29 cellular contexts compared by ENCODE assay signal in genomic region chr2:178934571-178934970, GRCh38.
"Had no signal": no experiment of that assay in that cellular context is flagged by ENCODE, and none has a peak within 500 bp of the region (broad histone marks: within the 10 kb centered on the region; RNA-seq: fewer than 3 reads in every experiment).

No MANE protein-coding gene starts in this region.

- DNase-seq: natural killer cell; occipital lobe; ovary; posterior cingulate gyrus; psoas muscle; right cardiac atrium; right lobe of liver; sigmoid colon; spleen; stimulated activated CD4-positive, alpha-beta T cell treated with anti-CD3 and anti-CD28 coated beads, Interleukin-12 subunit alpha, Interleukin-12 subunit beta, amount 100 ng/mL, for 4 hours; stimulated activated CD4-positive, alpha-beta T cell treated with anti-CD3 and anti-CD28 coated beads, Interleukin-1b, Interleukin-23, amount 100 ng/mL, for 48 hours; stimulated activated CD4-positive, alpha-beta T cell treated with anti-CD3 and anti-CD28 coated beads, Interleukin-4, amount 100 ng/mL, for 1 hour; stimulated activated CD4-positive, alpha-beta T cell treated with anti-CD3 and anti-CD28 coated beads, Interleukin-4, amount 100 ng/mL, for 4 hours; stimulated activated CD8-positive, alpha-beta memory T cell treated with anti-CD3 and anti-CD28 coated beads, Interleukin-4, amount 100 ng/mL, for 48 hours; stimulated activated naive CD4-positive, alpha-beta T cell; stimulated activated naive CD8-positive, alpha-beta T cell treated with anti-CD3 and anti-CD28 coated beads, Interleukin-15, amount 100 ng/mL, for 72 hours; stimulated activated naive CD8-positive, alpha-beta T cell treated with anti-CD3 and anti-CD28 coated beads, Interleukin-15, Interleukin-2, amounts not matched to agents 100 U/mL and 50 U/mL, for 24 hours; substantia nigra; testis; tibial artery; transverse colon; upper lobe of right lung; uterus had no signal

- H3K27ac ChIP-seq: neural progenitor cell, ovary, parathyroid adenoma, psoas muscle, right lobe of liver, sigmoid colon, skin epidermis, spleen, suprapubic skin, testis, tibial artery, transverse colon, upper lobe of right lung, uterus had no signal

- H2AFZ ChIP-seq: neural progenitor cell, parathyroid adenoma had no signal

- H3K9ac ChIP-seq: neural progenitor cell, parathyroid adenoma had no signal

- H3K36me3 ChIP-seq: ovary, right lobe of liver, sigmoid colon, spleen, suprapubic skin, tibial artery, transverse colon, upper lobe of right lung, uterus had no signal

- H3K4me3 ChIP-seq: neural progenitor cell, ovary, psoas muscle, right lobe of liver, sigmoid colon, skin epidermis, smooth muscle cell, spleen, suprapubic skin, testis, tibial artery, transverse colon, upper lobe of right lung, uterus had no signal

- H3K9me3 ChIP-seq: ovary, right lobe of liver, suprapubic skin, testis, uterus had no signal

- H3K27me3 ChIP-seq: neural progenitor cell, ovary, right lobe of liver, sigmoid colon, spleen, suprapubic skin, testis, tibial artery, transverse colon, upper lobe of right lung, uterus had no signal

- ATAC-seq: natural killer cell; psoas muscle; right cardiac atrium; right lobe of liver; stimulated activated memory B cell treated with anti-CD40 and anti-IgM and Interleukin-4, amounts not matched to agents 10 μg/mL and 1 μg/mL and 100 μg/mL, for 72 hours; stimulated activated naive CD8-positive, alpha-beta T cell treated with anti-CD3 and anti-CD28 coated beads, Interleukin-15, amount 100 ng/mL, for 72 hours; stimulated activated naive CD8-positive, alpha-beta T cell treated with anti-CD3 and anti-CD28 coated beads, Interleukin-15, Interleukin-2, amounts not matched to agents 100 U/mL and 50 U/mL, for 24 hours; upper lobe of right lung had no signal

- H3K4me2 ChIP-seq: neural progenitor cell, smooth muscle cell had no signal

- H3K79me2 ChIP-seq: parathyroid adenoma had no signal

- H3K4me1 ChIP-seq: parathyroid adenoma, psoas muscle, right lobe of liver, sigmoid colon, spleen, suprapubic skin, testis, tibial artery, transverse colon, upper lobe of right lung, uterus had no signal
